ENCODE assay signal across 8 cellular contexts in the genomic region with DNA sequence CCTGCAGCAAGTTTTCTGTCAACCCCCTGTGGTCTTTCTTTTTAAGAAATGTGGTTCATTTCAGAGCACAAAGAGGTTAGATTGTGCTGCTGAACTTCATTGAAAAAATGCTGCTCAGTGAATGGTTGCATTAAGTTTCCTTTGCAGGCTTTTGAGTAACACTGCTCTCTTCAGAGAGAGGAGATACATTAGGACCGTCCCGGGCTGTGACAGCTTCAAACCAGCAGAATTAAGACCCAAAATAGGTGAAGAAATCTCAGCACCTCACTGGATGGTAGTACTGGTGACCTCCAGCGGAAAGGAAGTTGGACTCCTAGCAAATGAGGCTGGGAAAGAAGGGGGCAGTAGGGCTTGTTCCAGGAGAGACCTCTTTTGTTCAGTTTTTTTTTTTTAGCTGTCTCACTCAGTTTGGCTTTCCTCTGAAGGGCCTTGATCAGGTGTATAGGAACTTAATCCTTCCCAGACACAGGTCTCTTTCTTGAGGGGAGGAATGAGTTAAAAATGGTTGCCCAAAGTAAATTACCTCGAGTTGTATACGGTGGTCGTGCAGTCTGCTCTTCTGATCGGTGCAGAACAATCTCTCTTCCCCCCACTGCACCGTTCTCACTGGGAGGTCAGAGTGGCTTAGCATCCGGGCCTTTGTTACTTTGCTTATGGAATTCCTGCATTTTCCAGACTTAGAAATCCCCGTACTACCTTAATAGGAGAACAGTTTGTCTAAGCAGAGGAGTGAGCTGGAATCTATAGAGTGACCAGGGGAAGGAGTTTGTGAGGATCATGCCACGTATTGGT.
DNase-seq lines count a peak whose midpoint lies in the region; ATAC-seq, FAIRE-seq and TF ChIP-seq lines count a peak whose summit lies in the region.

No MANE protein-coding gene starts in this region.

- H3K4me1 ChIP-seq in iPS DF 6.9 (ENCODE audit: control insufficient read depth, insufficient read depth, low read length): peaks cover 8% of the 10 kb centered on the region; the same call in 1 of the 2 replicates
- H3K4me1 ChIP-seq in skeletal muscle tissue (ENCODE audit: control insufficient read depth in 3 of 3, insufficient read depth in 3 of 3, low read length in 3 of 3): peaks cover 33 to 67% (median 43%) of the 10 kb centered on the region in 3 donors

- H3K36me3 ChIP-seq in iPS DF 6.9 (ENCODE audit: control insufficient read depth, insufficient read depth, low read length): no peaks in the 10 kb centered on the region
- no peaks in the 10 kb centered on the region for H3K36me3 ChIP-seq in skeletal muscle tissue (ENCODE audit: control insufficient read depth in 3 of 3, insufficient read depth in 3 of 3, low read length in 3 of 3)

- ATAC-seq in HG03439 (IDR thresholded peaks at IDR 0.05; ENCODE audit: unreplicated experiment): no peak
- no peak for ATAC-seq in GM21367 (IDR thresholded peaks at IDR 0.05; ENCODE audit: unreplicated experiment)

- H3K9ac ChIP-seq in skeletal muscle tissue (ENCODE audit: low read depth in 1 of 3, low read length in 3 of 3): peak overlapping the region; percentile 10 to 91 (median 90)

- no peak for FAIRE-seq in H54 (lab: Jason Lieb, UNC)
- no peak for FAIRE-seq in GM12892 (lab: Jason Lieb, UNC)

- no peak for TF ChIP-seq POLR2A in H54 (IDR thresholded peaks at IDR 0.05; ENCODE audit: low read depth, low read length)
- TF ChIP-seq POLR2A in GM12892 (IDR thresholded peaks at IDR 0.05; ENCODE audit: low read depth, low read length): no peak

- H3K9me3 ChIP-seq in iPS DF 6.9 (ENCODE audit: control insufficient read depth, insufficient read depth, low read length): no peaks in the 10 kb centered on the region
- no peaks in the 10 kb centered on the region for H3K9me3 ChIP-seq in skeletal muscle tissue (ENCODE audit: control insufficient read depth in 3 of 3, low read length in 3 of 3)

- 46 to 59% (median 56%) methylated on average over 11 of the region's 11 CpGs for WGBS in adipose tissue, 3 donors
- WGBS in iPS DF 6.9 (ENCODE audit: insufficient coverage, insufficient read length): no CpG with 5 or more reads among the region's 11 CpGs

- H3K27ac ChIP-seq in adipose tissue (ENCODE audit: low read depth, low read length): peak overlapping the region; percentile 60
- H3K27ac ChIP-seq in iPS DF 6.9 (ENCODE audit: low read length): no peak overlapping the region
- peak overlapping the region; percentile 91 for H3K27ac ChIP-seq in skeletal muscle tissue (ENCODE audit: low read depth, low read length)

- H3K27me3 ChIP-seq in iPS DF 6.9 (ENCODE audit: control insufficient read depth, insufficient read depth, low read length) (no peaks in the 10 kb centered on the region), skeletal muscle tissue (ENCODE audit: control insufficient read depth in 3 of 3, insufficient read depth in 3 of 3, low read length in 3 of 3) (no peaks in the 10 kb centered on the region)

- DNase-seq in H54 (ENCODE audit: insufficient read length, low spot score): peak; percentile 45
- DNase-seq in iPS DF 6.9 (ENCODE audit: low read depth, low spot score): no peak
- no peak for DNase-seq in GM12892 (ENCODE audit: insufficient read length)
- DNase-seq in anterior cingulate cortex (lab: John Stamatoyannopoulos, UW): no peak

- H3K4me3 ChIP-seq in iPS DF 6.9 (ENCODE audit: low read length): peak overlapping the region; percentile 19; the same call in 1 of the 2 replicates
- H3K4me3 ChIP-seq in skeletal muscle tissue (ENCODE audit: low read length in 3 of 3): peak overlapping the region; percentile 74 to 86 (median 83)
